Comparison of ENCODE assay signal across 25 cellular contexts in genomic region chrX:134249231-134249630, GRCh38. TPM values are rescaled to one million over a fixed set of nuclear protein-coding genes. Genes with fewer than 3 reads are reported as not detected.
"Had no signal": no experiment of that assay in that cellular context is flagged by ENCODE, and none has a peak within 500 bp of the region (broad histone marks: within the 10 kb centered on the region; RNA-seq: fewer than 3 reads in every experiment).

No MANE protein-coding gene starts in this region.

- H3K36me3 ChIP-seq: MG63, SJSA1 had no signal

- H3K4me1 ChIP-seq: SJSA1 had no signal

- H3K27me3 ChIP-seq: MG63, SJSA1 had no signal

- DNase-seq: Karpas-422, KG1, MG63, NCI-H1092, NCI-H1105 treated with DMSO at 0.1 percent for 48 hours, NCI-H1417 treated with DMSO at 0.1 percent for 48 hours, NCI-H146, NCI-H1694 treated with DMSO at 0.1 percent for 48 hours, NCI-H1930, NCI-H2081, NCI-H2107, NCI-H2171, NCI-H226, NCI-H446, NCI-H510A, NCI-H524 treated with DMSO at 0.1 percent for 48 hours, NCI-H69, NCI-H774, Right ventricle myocardium superior, RPMI8226, SIG-M5 had no signal

- H3K4me3 ChIP-seq: MG63, SJSA1, SK-N-MC had no signal

- H3K27ac ChIP-seq: SJSA1, SK-N-MC had no signal

- H3K9me3 ChIP-seq: MG63, SJSA1 had no signal

- FAIRE-seq: RCC 7860 had no signal

RNA-seq across cellular contexts. Expression of gene CCDC160, which starts 12.2 kb away (rescaled TPM):
- total RNA-seq: HT-29, Right ventricle myocardium superior, SJSA1 had no signal
